Comparison of ENCODE assay signal across 21 cellular contexts in genomic region chr21:42508371-42508770, GRCh38. TPM values are rescaled to one million over a fixed set of nuclear protein-coding genes. Genes with fewer than 3 reads are reported as not detected.
DNase-seq lines count a peak whose midpoint lies in the region; ATAC-seq and TF ChIP-seq lines count a peak whose summit lies in the region.
"Had no signal": no experiment of that assay in that cellular context is flagged by ENCODE, and none has a peak within 500 bp of the region (broad histone marks: within the 10 kb centered on the region; RNA-seq: fewer than 3 reads in every experiment).

No MANE protein-coding gene starts in this region.

- CTCF ChIA-PET in HEK293 (lab: Yijun Ruan, JAX) = no interaction called here

- H2AFZ ChIP-seq in hepatocyte = no peak overlapping the region

- ATAC-seq in RWPE2 (ENCODE audit: low read depth) (peak; percentile 66; the same call in 2 of the 3 replicates), left lung (no peak)
- ATAC-seq: GM12878 had no signal

- TF ChIP-seq CTCF in HEK293 (tag by site-specific recombination; IDR thresholded peaks at IDR 0.05) = no peak
- no peak for TF ChIP-seq CTCF in NB4 (IDR thresholded peaks at IDR 0.05; ENCODE audit: low read depth, low read length)
- no peak for TF ChIP-seq CTCF in RWPE2 (IDR thresholded peaks at IDR 0.05; ENCODE audit: poor library complexity, severe bottlenecking)
- TF ChIP-seq CTCF in hepatocyte (IDR thresholded peaks at IDR 0.05; ENCODE audit: poor library complexity) = no peak
- no peak for TF ChIP-seq CTCF in left lung (IDR thresholded peaks at IDR 0.05)

- H3K9me3 ChIP-seq in HEK293 (ENCODE audit: control insufficient read depth, insufficient read depth, low read depth, low read length) = no peaks in the 10 kb centered on the region
- H3K9me3 ChIP-seq in RWPE2 (ENCODE audit: severe bottlenecking) = no peaks in the 10 kb centered on the region
- H3K9me3 ChIP-seq in hepatocyte (ENCODE audit: low read depth) = no peaks in the 10 kb centered on the region
- H3K9me3 ChIP-seq in left lung = no peaks in the 10 kb centered on the region
- H3K9me3 ChIP-seq: BLaER1, HAP-1 had no signal

- TF ChIP-seq POLR2A in NB4 (IDR thresholded peaks at IDR 0.05; ENCODE audit: extremely low read depth, insufficient read length) = no peak

- intact Hi-C loops in left lung (cut with DNase I) = no loop called here

- POLR2A ChIA-PET in HEK293 (lab: Yijun Ruan, JAX) = no interaction called here

- H3K9me2 ChIP-seq in hepatocyte (replicated peaks; ENCODE audit: insufficient read depth) = no peaks in the 10 kb centered on the region

- H3K79me2 ChIP-seq in hepatocyte = no peaks in the 10 kb centered on the region

- H4K20me1 ChIP-seq in hepatocyte (ENCODE audit: insufficient read depth, poor library complexity, severe bottlenecking) = no peaks in the 10 kb centered on the region
- H4K20me1 ChIP-seq: BLaER1 had no signal

- no peaks in the 10 kb centered on the region for H3K27me3 ChIP-seq in RWPE2 (ENCODE audit: insufficient read depth, poor library complexity, severe bottlenecking)
- no peaks in the 10 kb centered on the region for H3K27me3 ChIP-seq in hepatocyte
- H3K27me3 ChIP-seq in left lung = no peaks in the 10 kb centered on the region
- H3K27me3 ChIP-seq: BLaER1 had no signal

- peak; percentile 22 for DNase-seq in NB4 (ENCODE audit: low read depth)
- no peak for DNase-seq in RWPE2 (ENCODE audit: low spot score)
- peak; percentile 49 for DNase-seq in hepatocyte (ENCODE audit: low spot score)
- DNase-seq in left lung = no peak
- no peak for DNase-seq in SIG-M5 (lab: John Stamatoyannopoulos, UW)
- DNase-seq in superior temporal gyrus (ENCODE audit: extremely low spot score) = no peak
- no peak for DNase-seq in activated naive CD4-positive, alpha-beta T cell treated with anti-CD3 and anti-CD28 coated beads, Interleukin-2, amount 50 U/mL, for 16 hours
- DNase-seq: 8988T; Calu3; CD4-positive, alpha-beta memory T cell; DND-41; EL; IMR-90; KBM-7 had no signal

- H3K27ac ChIP-seq in HEK293 (ENCODE audit: extremely low read depth, low read depth, low read length) (no peak overlapping the region), RWPE2 (ENCODE audit: poor library complexity, severe bottlenecking) (no peak overlapping the region), hepatocyte (peak overlapping the region; percentile 57), left lung (no peak overlapping the region)
- H3K27ac ChIP-seq: BLaER1 had no signal

- 45% methylated on average over 2 of the region's 2 CpGs for WGBS in hepatocyte (ENCODE audit: low lambda C conversion rate, missing lambda C conversion rate)

- H3K4me1 ChIP-seq in HEK293 (ENCODE audit: control insufficient read depth, insufficient read depth, low read length) = no peaks in the 10 kb centered on the region
- H3K4me1 ChIP-seq in RWPE2 (ENCODE audit: insufficient read depth, poor library complexity, severe bottlenecking) = peaks cover 8% of the 10 kb centered on the region
- H3K4me1 ChIP-seq in hepatocyte (ENCODE audit: insufficient read depth) = peaks cover 9% of the 10 kb centered on the region
- peaks cover 0 to 16% of the 10 kb centered on the region in 2 donors for H3K4me1 ChIP-seq in left lung
- H3K4me1 ChIP-seq: HAP-1 had no signal

- H3K4me2 ChIP-seq in hepatocyte = no peak overlapping the region
- H3K4me2 ChIP-seq: BLaER1 had no signal

- H3K4me3 ChIP-seq in HEK293 (ENCODE audit: low read depth, low read length) (no peak overlapping the region), NB4 (ENCODE audit: low read depth, low read length) (no peak overlapping the region), RWPE2 (ENCODE audit: severe bottlenecking) (no peak overlapping the region), hepatocyte (no peak overlapping the region), left lung (no peak overlapping the region)
- H3K4me3 ChIP-seq: BLaER1, GM12878, HAP-1 had no signal

- H3K36me3 ChIP-seq in HEK293 (ENCODE audit: control insufficient read depth in 2 of 2, insufficient read depth in 1 of 2, low read length in 2 of 2) (no peaks in the 10 kb centered on the region), RWPE2 (ENCODE audit: low read depth) (no peaks in the 10 kb centered on the region), hepatocyte (replicated peaks; ENCODE audit: insufficient read depth, low read depth) (no peaks in the 10 kb centered on the region), left lung (no peaks in the 10 kb centered on the region)
- H3K36me3 ChIP-seq: BLaER1, HAP-1 had no signal

TF ChIP-seq in HEK293, 187 proteins besides CTCF, POLR2A, EP300 and RAD21:
- TF ChIP-seq SP7 (tag by site-specific recombination; IDR thresholded peaks at IDR 0.05) (no peak), SCRT2 (tag by site-specific recombination; IDR thresholded peaks at IDR 0.05) (peak; percentile 51; the same call in 1 of the 2 replicates)
TF ChIP-seq in HEK293: peak in this region for 1.

RNA-seq across cellular contexts. Expression of gene SLC37A1, which starts 5.3 kb away (rescaled TPM):
- total RNA-seq in hepatocyte = 13.1 and 17.9 TPM in 2 replicates
- 18.5 and 26.9 TPM in 2 replicates for polyA plus RNA-seq in hepatocyte
- 10 to 100 TPM; 22.4 to 26.8 TPM for total RNA-seq in left lung

RNA-seq across cellular contexts. Expression of gene RSPH1, which starts 12.3 kb away (rescaled TPM):
- total RNA-seq in hepatocyte (0.60 and 1.3 TPM in 2 replicates), left lung (10 to 100 TPM in 1 of 2 donors, under 1 TPM in 1; 0.73 to 10.7 TPM)
- polyA plus RNA-seq in hepatocyte = 1.8 and 3.0 TPM in 2 replicates
- total RNA-seq: CD4-positive, alpha-beta memory T cell; H1; IMR-90 had no signal
- polyA plus RNA-seq: AG04450; CD14-positive monocyte; CD4-positive, alpha-beta memory T cell; IMR-90 had no signal

Comparison
In these comparisons a context has a peak if more than half of its experiments do, and no peak if none do; other contexts are left out.
1. DNase-seq: peak in NB4 (single experiment) and hepatocyte (single experiment); none in RWPE2 (single experiment), left lung (0 of 2), SIG-M5 (single experiment), superior temporal gyrus (single experiment) and activated naive CD4-positive, alpha-beta T cell treated with anti-CD3 and anti-CD28 coated beads, Interleukin-2, amount 50 U/mL, for 16 hours (single experiment).